Comparison of ENCODE assay signal across 11 cellular contexts in genomic region chr9:124008855-124009834, GRCh38. TPM values are rescaled to one million over a fixed set of nuclear protein-coding genes. Genes with fewer than 3 reads are reported as not detected.
DNase-seq lines count a peak whose midpoint lies in the region; ATAC-seq and TF ChIP-seq lines count a peak whose summit lies in the region.
"Had no signal": no experiment of that assay in that cellular context is flagged by ENCODE, and none has a peak within 500 bp of the region (broad histone marks: within the 10 kb centered on the region; RNA-seq: fewer than 3 reads in every experiment).

No MANE protein-coding gene starts in this region.

- peak overlapping the region; percentile 17 for H3K4me3 ChIP-seq in skeletal muscle satellite cell (ENCODE audit: low read length)
- H3K4me3 ChIP-seq: GM23248 had no signal

- H3K4me3 Mint-ChIP-seq in activated T-cell treated with anti-CD3 and anti-CD28 coated beads, Interleukin-2, amount 50 U/mL, for 24 hours, result peak overlapping the region; percentile 25
- H3K4me3 Mint-ChIP-seq in chondrocyte (ENCODE audit: unreplicated experiment), result no peak overlapping the region

- H3K27me3 ChIP-seq in skeletal muscle satellite cell (ENCODE audit: control insufficient read depth, insufficient read depth, low read length), result peaks cover 67% of the 10 kb centered on the region

- H3K4me1 Mint-ChIP-seq in activated T-cell treated with anti-CD3 and anti-CD28 coated beads, Interleukin-2, amount 50 U/mL, for 24 hours (ENCODE audit: low read depth), result peaks cover 33% of the 10 kb centered on the region
- H3K4me1 Mint-ChIP-seq in chondrocyte (ENCODE audit: low read depth), result peaks cover 10% of the 10 kb centered on the region

- H3K27me3 Mint-ChIP-seq in activated T-cell treated with anti-CD3 and anti-CD28 coated beads, Interleukin-2, amount 50 U/mL, for 24 hours, result peaks cover 89% of the 10 kb centered on the region
- peaks cover 70% of the 10 kb centered on the region for H3K27me3 Mint-ChIP-seq in chondrocyte (ENCODE audit: low read depth)

- no peak overlapping the region for H3K9ac ChIP-seq in skeletal muscle satellite cell (ENCODE audit: low read depth, low read length)
- H3K9ac ChIP-seq: GM23248 had no signal

- no peak for ATAC-seq in HG02973 (IDR thresholded peaks at IDR 0.05; ENCODE audit: unreplicated experiment)
- no peak for ATAC-seq in GM19035 (IDR thresholded peaks at IDR 0.05; ENCODE audit: unreplicated experiment)

- H3K27ac Mint-ChIP-seq in activated T-cell treated with anti-CD3 and anti-CD28 coated beads, Interleukin-2, amount 50 U/mL, for 24 hours, result peak overlapping the region; percentile 61
- H3K27ac Mint-ChIP-seq in chondrocyte (ENCODE audit: unreplicated experiment), result no peak overlapping the region

- peaks cover 27% of the 10 kb centered on the region for H3K4me1 ChIP-seq in skeletal muscle satellite cell (ENCODE audit: control insufficient read depth, insufficient read depth, low read length)

- H3K4me2 ChIP-seq in skeletal muscle satellite cell (ENCODE audit: low read length), result peak overlapping the region; percentile 59

- H3K9me3 ChIP-seq in skeletal muscle satellite cell (replicated peaks; ENCODE audit: low read length), result no peaks in the 10 kb centered on the region

- H3K36me3 ChIP-seq in skeletal muscle satellite cell (ENCODE audit: insufficient read depth, low read length), result no peaks in the 10 kb centered on the region

- no peaks in the 10 kb centered on the region for H3K36me3 Mint-ChIP-seq in activated T-cell treated with anti-CD3 and anti-CD28 coated beads, Interleukin-2, amount 50 U/mL, for 24 hours (ENCODE audit: low read depth)
- H3K36me3 Mint-ChIP-seq in chondrocyte (ENCODE audit: low read depth), result peaks cover 3% of the 10 kb centered on the region

- no peaks in the 10 kb centered on the region for H3K9me3 Mint-ChIP-seq in activated T-cell treated with anti-CD3 and anti-CD28 coated beads, Interleukin-2, amount 50 U/mL, for 24 hours
- no peaks in the 10 kb centered on the region for H3K9me3 Mint-ChIP-seq in chondrocyte (ENCODE audit: low read depth)

- no peak for DNase-seq in activated T-cell treated with anti-CD3 and anti-CD28 coated beads, Interleukin-2, amount 50 U/mL, for 24 hours
- DNase-seq in activated T-cell treated with anti-CD3 and anti-CD28 coated beads, Interleukin-2, amount 50 U/mL, for 1 hour, result no peak
- DNase-seq in NCI-H1417 (lab: John Stamatoyannopoulos, UW) (peak in 2 of 3 experiments; percentile 94), chondrocyte (ENCODE audit: low spot score) (peak; percentile 77), NCI-H2107 treated with DMSO at 0.1 percent for 48 hours (lab: John Stamatoyannopoulos, UW; ENCODE audit: unreplicated experiment) (no peak)
- DNase-seq: foreskin fibroblast, GM23248 had no signal

- no peak for TF ChIP-seq CTCF in chondrocyte (IDR thresholded peaks at IDR 0.05)

RNA-seq across cellular contexts. Expression of gene LHX2, which starts 2.4 kb away (rescaled TPM):
- total RNA-seq in chondrocyte, result 0.20 TPM in 1 of 3 replicates, not detected in the others
- total RNA-seq in skeletal muscle satellite cell (2012; rRNA removed), result not detected in 2 replicates
- total RNA-seq: GM23248, urinary bladder had no signal

Comparison
In these comparisons a context has a peak if more than half of its experiments do, and no peak if none do; other contexts are left out.
1. DNase-seq: peak in NCI-H1417 (2 of 3) and chondrocyte (single experiment); none in activated T-cell treated with anti-CD3 and anti-CD28 coated beads, Interleukin-2, amount 50 U/mL, for 24 hours (single experiment), activated T-cell treated with anti-CD3 and anti-CD28 coated beads, Interleukin-2, amount 50 U/mL, for 1 hour (single experiment) and NCI-H2107 treated with DMSO at 0.1 percent for 48 hours (single experiment).